17 cellular contexts compared by ENCODE assay signal in genomic region chr18:31243740-31244512, GRCh38.
DNase-seq lines count a peak whose midpoint lies in the region; ATAC-seq, FAIRE-seq and TF ChIP-seq lines count a peak whose summit lies in the region.
"Had no signal": no experiment of that assay in that cellular context is flagged by ENCODE, and none has a peak within 500 bp of the region (broad histone marks: within the 10 kb centered on the region; RNA-seq: fewer than 3 reads in every experiment).

No MANE protein-coding gene starts in this region.

- H3K27me3 ChIP-seq in HCT116 (ENCODE audit: insufficient read depth, low read length), result no peaks in the 10 kb centered on the region
- no peaks in the 10 kb centered on the region for H3K27me3 ChIP-seq in keratinocyte (ENCODE audit: control insufficient read depth, extremely low read depth, insufficient read depth, low read length)
- H3K27me3 ChIP-seq in SK-N-SH (ENCODE audit: insufficient read depth), result peaks cover 7% of the 10 kb centered on the region; the same call in 1 of the 2 replicates
- H3K27me3 ChIP-seq: ascending aorta, uterus had no signal

- H3K79me2 ChIP-seq in HCT116 (ENCODE audit: insufficient read depth, low read length) (no peaks in the 10 kb centered on the region), keratinocyte (ENCODE audit: control insufficient read depth, insufficient read depth, low read length) (no peaks in the 10 kb centered on the region), SK-N-SH (ENCODE audit: insufficient read depth) (no peaks in the 10 kb centered on the region)

- WGBS in SK-N-SH (ENCODE audit: low lambda C conversion rate), result 8% methylated on average over 9 of the region's 11 CpGs

- POLR2A ChIA-PET in HCT116 (lab: Charles Lee), result interaction anchor here (0.7 kb wide), 1 partner anchor 45 kb away, joined by 3 read pairs; no protein-coding TSS in a partner anchor
- POLR2A ChIA-PET in SK-N-SH (lab: Yijun Ruan, JAX), result no interaction called here

- H3F3A ChIP-seq in SK-N-SH (replicated peaks; ENCODE audit: insufficient read depth), result no peaks in the 10 kb centered on the region

- intact Hi-C loops in HCT116 (cut with micrococcal nuclease), result no loop called here

- H2AFZ ChIP-seq in HCT116 (ENCODE audit: low read depth, low read length, poor library complexity, severe bottlenecking) (peak overlapping the region; percentile 85), keratinocyte (ENCODE audit: control insufficient read depth, low read length) (peak overlapping the region; percentile 72), SK-N-SH (ENCODE audit: low read depth) (no peak overlapping the region)

- peaks cover 66% of the 10 kb centered on the region for H3K4me1 Mint-ChIP-seq in progenitor cell of endocrine pancreas (ENCODE audit: low read depth)

- H3K9me3 Mint-ChIP-seq in progenitor cell of endocrine pancreas (ENCODE audit: low read depth), result peaks cover 2% of the 10 kb centered on the region

- no TSS peak for BruUV-seq in HCT116 (replicated peaks; lab: Mats Ljungman, UMichigan)

- TF ChIP-seq CTCF in HCT116 (IDR thresholded peaks at IDR 0.05 in 2 of 3, conservative IDR thresholded peaks at IDR 0.05 in 1 of 3; ENCODE audit: borderline replicate concordance in 1 of 3, insufficient read depth in 1 of 3, low read depth in 2 of 3, low read length in 2 of 3) (no peak), keratinocyte (optimal IDR thresholded peaks at IDR 0.05 in 1 of 3, IDR thresholded peaks at IDR 0.05 in 1 of 3, conservative IDR thresholded peaks at IDR 0.05 in 1 of 3; ENCODE audit: extremely low read depth in 1 of 3, insufficient read depth in 2 of 3, low read length in 3 of 3) (no peak), progenitor cell of endocrine pancreas (IDR thresholded peaks at IDR 0.05; ENCODE audit: unreplicated experiment) (no peak), SK-N-SH (IDR thresholded peaks at IDR 0.05) (no peak)

- TF ChIP-seq POLR2A in HCT116 (IDR thresholded peaks at IDR 0.05; ENCODE audit: borderline replicate concordance, extremely low read depth, insufficient read depth, insufficient read length), result no peak

- H3K9me1 ChIP-seq in keratinocyte (ENCODE audit: control insufficient read depth, extremely low read depth, insufficient read depth, low read length), result no peaks in the 10 kb centered on the region

- H3K36me3 ChIP-seq in HCT116 (ENCODE audit: control insufficient read depth in 1 of 2, insufficient read depth in 2 of 2, low read length in 2 of 2) (no peaks in the 10 kb centered on the region), keratinocyte (ENCODE audit: control insufficient read depth in 2 of 2, extremely low read depth in 1 of 2, insufficient read depth in 2 of 2, low read length in 2 of 2) (no peaks in the 10 kb centered on the region), SK-N-SH (replicated peaks in 1 of 2; ENCODE audit: control insufficient read depth in 1 of 2, insufficient read depth in 2 of 2, low read length in 1 of 2) (no peaks in the 10 kb centered on the region)
- H3K36me3 ChIP-seq: ascending aorta, uterus had no signal

- peak overlapping the region; percentile 26 for H3K27ac ChIP-seq in HCT116 (ENCODE audit: low read depth, low read length)
- H3K27ac ChIP-seq in keratinocyte (ENCODE audit: control insufficient read depth, insufficient read depth, low read length), result peak overlapping the region; percentile 97
- no peak overlapping the region for H3K27ac ChIP-seq in SK-N-SH (ENCODE audit: low read depth in 2 of 2, low read length in 1 of 2)
- H3K27ac ChIP-seq: ascending aorta, KMS-11 had no signal

- CTCF ChIA-PET in HCT116 (lab: Charles Lee) (no interaction called here), SK-N-SH (lab: Yijun Ruan, JAX) (interaction anchor here (1.0 kb wide), 1 partner anchor 29 kb away, joined by 3 read pairs; no protein-coding TSS in a partner anchor)

- H3K4me3 Mint-ChIP-seq in progenitor cell of endocrine pancreas (ENCODE audit: low read depth), result peak overlapping the region; percentile 23
- H3K4me3 Mint-ChIP-seq: T-helper 1 cell treated with Interleukin-12 subunit alpha and Interleukin-12 subunit beta and Interleukin-4 antibody, amounts not matched to agents 30 μg/mL and 1 μg/mL, for 36 hours had no signal

- peak; percentile 33 for DNase-seq in HCT116 (ENCODE audit: low read depth, low spot score)
- DNase-seq in dermis microvascular lymphatic vessel endothelial cell (ENCODE audit: low read depth in 2 of 2), result peak; percentile 52 to 76
- no peak for DNase-seq in keratinocyte (ENCODE audit: low read depth, low spot score)
- DNase-seq in progenitor cell of endocrine pancreas (ENCODE audit: low spot score, unreplicated experiment), result no peak
- no peak for DNase-seq in activated effector memory CD4-positive, alpha-beta T cell treated with Interleukin-2 at 50 U/mL for 16 hours
- no peak for DNase-seq in SK-N-SH
- no peak for DNase-seq in CD1c-positive myeloid dendritic cell (ENCODE audit: extremely low spot score)
- DNase-seq: activated T-cell treated with anti-CD3 and anti-CD28 coated beads, Interleukin-2, amount 50 U/mL, for 1 hour; head of caudate nucleus; NCI-H1436 treated with DMSO at 0.1 percent for 48 hours; NCI-H446 treated with DMSO at 0.1 percent for 48 hours; posterior cingulate gyrus; uterus had no signal

- H3K27ac Mint-ChIP-seq in progenitor cell of endocrine pancreas, result peak overlapping the region; percentile 97
- H3K27ac Mint-ChIP-seq: T-helper 1 cell treated with Interleukin-12 subunit alpha and Interleukin-12 subunit beta and Interleukin-4 antibody, amounts not matched to agents 30 μg/mL and 1 μg/mL, for 36 hours had no signal

- dilution Hi-C loops in keratinocyte (cut with MboI; ENCODE audit: extremely low pct_ligation_motif_present, low sequenced_read_pairs), result no loop called here

- peaks cover 49 to 66% of the 10 kb centered on the region in 2 experiments for H3K4me1 ChIP-seq in HCT116 (ENCODE audit: control insufficient read depth in 1 of 2, insufficient read depth in 2 of 2, low read length in 2 of 2)
- H3K4me1 ChIP-seq in keratinocyte (ENCODE audit: control insufficient read depth, extremely low read depth, insufficient read depth, low read length), result peaks cover 69% of the 10 kb centered on the region
- H3K4me1 ChIP-seq in SK-N-SH (ENCODE audit: control insufficient read depth in 1 of 2, insufficient read depth in 2 of 2, low read depth in 1 of 2, low read length in 1 of 2), result no peaks in the 10 kb centered on the region
- H3K4me1 ChIP-seq: ascending aorta, uterus had no signal

- H3K4me3 ChIP-seq in HCT116 (replicated peaks in 1 of 2; ENCODE audit: low read depth in 1 of 2, low read length in 2 of 2), result peak overlapping the region in 1 of 2 experiments; percentile 16; a peak in 1 of 4 replicates
- peak overlapping the region in 2 of 3 experiments; percentile 43 to 50 for H3K4me3 ChIP-seq in keratinocyte (ENCODE audit: control insufficient read depth in 2 of 3, extremely low read depth in 1 of 3, insufficient read depth in 2 of 3, low read depth in 1 of 3, low read length in 3 of 3)
- no peak overlapping the region for H3K4me3 ChIP-seq in SK-N-SH (ENCODE audit: low read depth in 2 of 2, low read length in 1 of 2)
- H3K4me3 ChIP-seq: ascending aorta, uterus had no signal

- RAD21 ChIA-PET in HCT116 (lab: Charles Lee; ENCODE audit: low non-redundant PET in 1 of 2, low total read pairs in 2 of 2, uncharacterized antibody in 2 of 2, unreplicated experiment in 2 of 2), result no interaction called here

- TF ChIP-seq RAD21 in HCT116 (IDR thresholded peaks at IDR 0.05; ENCODE audit: low read depth) (no peak), SK-N-SH (IDR thresholded peaks at IDR 0.05; ENCODE audit: low read length) (no peak)

- no peaks in the 10 kb centered on the region; the same call in 1 of the 2 replicates for H3K9me2 ChIP-seq in HCT116 (ENCODE audit: insufficient read depth)
- H3K9me2 ChIP-seq in SK-N-SH, result no peaks in the 10 kb centered on the region

- H4K20me1 ChIP-seq in HCT116 (ENCODE audit: insufficient read depth) (no peaks in the 10 kb centered on the region), keratinocyte (ENCODE audit: control insufficient read depth, extremely low read depth, insufficient read depth, low read length) (no peaks in the 10 kb centered on the region), SK-N-SH (ENCODE audit: insufficient read depth) (no peaks in the 10 kb centered on the region)

- H3K9me3 ChIP-seq in HCT116 (ENCODE audit: control insufficient read depth in 1 of 2, insufficient read depth in 1 of 2, low read depth in 1 of 2, low read length in 2 of 2) (no peaks in the 10 kb centered on the region), keratinocyte (ENCODE audit: control insufficient read depth, low read depth, low read length) (no peaks in the 10 kb centered on the region), SK-N-SH (no peaks in the 10 kb centered on the region)
- H3K9me3 ChIP-seq: ascending aorta, uterus had no signal

- H3K36me3 Mint-ChIP-seq in progenitor cell of endocrine pancreas (ENCODE audit: insufficient read depth), result peaks cover 1% of the 10 kb centered on the region

- H3K9ac ChIP-seq in HCT116 (ENCODE audit: low read length) (peak overlapping the region; percentile 37), keratinocyte (ENCODE audit: control insufficient read depth, extremely low read depth, insufficient read depth, low read length) (peak overlapping the region; percentile 69), SK-N-SH (no peak overlapping the region)
- H3K9ac ChIP-seq: KMS-11 had no signal

- no peaks in the 10 kb centered on the region for H3K27me3 Mint-ChIP-seq in progenitor cell of endocrine pancreas

- H3K4me2 ChIP-seq in HCT116 (ENCODE audit: low read length) (peak overlapping the region; percentile 54), keratinocyte (ENCODE audit: control insufficient read depth, extremely low read depth, insufficient read depth, low read depth, low read length) (peak overlapping the region; percentile 85), SK-N-SH (no peak overlapping the region)
- H3K4me2 ChIP-seq: KMS-11 had no signal

- ATAC-seq in HCT116 (peak; percentile 42), HG03432 (IDR thresholded peaks at IDR 0.05; ENCODE audit: unreplicated experiment) (no peak)

- TF ChIP-seq EP300 in SK-N-SH (IDR thresholded peaks at IDR 0.05; ENCODE audit: borderline replicate concordance in 1 of 2, low read depth in 1 of 2, low read length in 1 of 2), result no peak

- FAIRE-seq in keratinocyte (lab: Jason Lieb, UNC), result peak; percentile 84

TF ChIP-seq in HCT116, 20 proteins besides CTCF, POLR2A, EP300 and RAD21:
- TF ChIP-seq MAX (IDR thresholded peaks at IDR 0.05) (peak; percentile 76), CBX3 (IDR thresholded peaks at IDR 0.05; ENCODE audit: low read depth) (no peak)

Comparison
In these comparisons a context has a peak if more than half of its experiments do, and no peak if none do; other contexts are left out.
1. DNase-seq: peak in HCT116 (single experiment) and dermis microvascular lymphatic vessel endothelial cell (2 of 2); none in keratinocyte (single experiment), progenitor cell of endocrine pancreas (single experiment), activated effector memory CD4-positive, alpha-beta T cell treated with Interleukin-2 at 50 U/mL for 16 hours (single experiment), SK-N-SH (single experiment) and CD1c-positive myeloid dendritic cell (single experiment).
2. H3K27ac ChIP-seq: peak in HCT116 (single experiment) and keratinocyte (single experiment); none in SK-N-SH (0 of 2).
3. H3K4me3 ChIP-seq: peak in keratinocyte (2 of 3); none in SK-N-SH (0 of 2).
4. Of the 11 proteins assayed by ChIP-seq in both SK-N-SH and HCT116: peak only in SK-N-SH: none; only in HCT116: MAX; in both: none; in neither: 10.